ENCODE assay signal across 38 cellular contexts in the genomic region with DNA sequence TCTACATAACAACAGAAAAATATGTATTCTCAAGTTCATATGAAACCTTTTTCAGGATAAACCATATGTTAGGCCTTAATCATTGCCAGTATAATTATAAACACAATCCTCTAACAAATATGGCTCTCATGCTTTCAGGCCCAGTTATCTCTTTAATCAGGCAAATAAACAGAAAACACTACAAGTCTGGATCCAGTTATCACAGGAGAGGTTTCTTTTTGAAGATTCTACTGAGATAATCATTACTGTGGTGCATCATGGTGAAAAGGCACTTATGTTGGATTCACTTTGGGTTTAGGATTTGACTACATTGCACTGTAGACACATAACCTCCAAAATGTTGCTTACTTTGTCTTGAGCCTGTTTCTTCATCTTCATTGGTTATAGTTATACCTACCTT. TPM values are rescaled to one million over a fixed set of nuclear protein-coding genes. Genes with fewer than 3 reads are reported as not detected.
"Had no signal": no experiment of that assay in that cellular context is flagged by ENCODE, and none has a peak within 500 bp of the region (broad histone marks: within the 10 kb centered on the region; RNA-seq: fewer than 3 reads in every experiment).

No MANE protein-coding gene starts in this region.

- H3K4me1 ChIP-seq: esophagus muscularis mucosa, foreskin keratinocyte, gastroesophageal sphincter, left lung, psoas muscle, sigmoid colon, testis, tibial artery had no signal

- H3K4me2 ChIP-seq: hepatocyte had no signal

- H3K9me3 Mint-ChIP-seq: nephron progenitor cell had no signal

- H3K9me3 ChIP-seq: esophagus muscularis mucosa, gastroesophageal sphincter, heart left ventricle, left lung, ovary, psoas muscle, sigmoid colon, testis, tibial artery had no signal

- H3K27me3 ChIP-seq: esophagus muscularis mucosa, foreskin keratinocyte, gastroesophageal sphincter, heart left ventricle, hepatocyte, left lung, ovary, sigmoid colon, testis, tibial artery had no signal

- DNase-seq: dermis blood vessel endothelial cell; effector memory CD4-positive, alpha-beta T cell; foreskin keratinocyte; heart left ventricle; left cardiac atrium; left lung; mesendoderm; midbrain; naive thymus-derived CD8-positive, alpha-beta T cell; nephron progenitor cell; nucleus accumbens; ovary; posterior cingulate gyrus; psoas muscle; right cardiac atrium; sigmoid colon; stimulated activated CD4-positive, alpha-beta T cell treated with anti-CD3 and anti-CD28 coated beads, Interleukin-2, amount 100 ng/mL, for 24 hours; stimulated activated CD4-positive, alpha-beta T cell treated with anti-CD3 and anti-CD28 coated beads, Interleukin-4, amount 100 ng/mL, for 24 hours; stimulated activated naive CD8-positive, alpha-beta T cell treated with anti-CD3 and anti-CD28 coated beads, Interleukin-15, Interleukin-2, amounts not matched to agents 100 U/mL and 50 U/mL, for 24 hours; substantia nigra; testis; tibial artery had no signal

- FAIRE-seq: colon, endothelial cell of umbilical vein had no signal

- H3K79me2 ChIP-seq: hepatocyte had no signal

- H3K27ac Mint-ChIP-seq: nephron progenitor cell; stimulated activated effector memory CD8-positive, alpha-beta T cell treated with anti-CD3 and anti-CD28 coated beads, Interleukin-12 subunit alpha, Interleukin-12 subunit beta, amount 100 ng/mL, for 72 hours; type B pancreatic cell had no signal

- H3K4me3 ChIP-seq: esophagus muscularis mucosa, gastroesophageal sphincter, heart left ventricle, hepatocyte, left lung, ovary, psoas muscle, sigmoid colon, testis, tibial artery had no signal

- H3K36me3 ChIP-seq: esophagus muscularis mucosa, gastroesophageal sphincter, heart left ventricle, left lung, ovary, sigmoid colon, tibial artery had no signal

- H3K27me3 Mint-ChIP-seq: naive thymus-derived CD8-positive, alpha-beta T cell; type B pancreatic cell had no signal

- H3K27ac ChIP-seq: esophagus muscularis mucosa, foreskin keratinocyte, gastroesophageal sphincter, hepatocyte, left lung, ovary, psoas muscle, sigmoid colon, testis, tibial artery had no signal

- ATAC-seq: foreskin keratinocyte; gastroesophageal sphincter; heart left ventricle; left cardiac atrium; left lung; naive thymus-derived CD8-positive, alpha-beta T cell; psoas muscle; right cardiac atrium; stimulated activated effector memory CD8-positive, alpha-beta T cell treated with anti-CD3 and anti-CD28 coated beads, Interleukin-12 subunit alpha, Interleukin-12 subunit beta, amount 100 ng/mL, for 72 hours; stimulated activated naive CD8-positive, alpha-beta T cell treated with anti-CD3 and anti-CD28 coated beads, Interleukin-15, Interleukin-2, amounts not matched to agents 100 U/mL and 50 U/mL, for 24 hours had no signal

- H2AFZ ChIP-seq: hepatocyte had no signal

- H3K4me1 Mint-ChIP-seq: nephron progenitor cell had no signal

- H3K4me3 Mint-ChIP-seq: naive thymus-derived CD8-positive, alpha-beta T cell; nephron progenitor cell; stimulated activated effector memory CD8-positive, alpha-beta T cell treated with anti-CD3 and anti-CD28 coated beads, Interleukin-12 subunit alpha, Interleukin-12 subunit beta, amount 100 ng/mL, for 72 hours; type B pancreatic cell had no signal

- H3K36me3 Mint-ChIP-seq: stimulated activated effector memory CD8-positive, alpha-beta T cell treated with anti-CD3 and anti-CD28 coated beads, Interleukin-12 subunit alpha, Interleukin-12 subunit beta, amount 100 ng/mL, for 72 hours; type B pancreatic cell had no signal

RNA-seq across cellular contexts. Expression of gene ATP6V1G3, which starts 8.4 kb away (rescaled TPM):
- total RNA-seq: endothelial cell of umbilical vein; epithelial cell of proximal tubule; esophagus muscularis mucosa; fibroblast of lung; foreskin keratinocyte; gastroesophageal sphincter; heart left ventricle; hepatocyte; kidney epithelial cell; left cardiac atrium; left lung; lower leg skin; lung microvascular endothelial cell; mucosa of gallbladder; naive thymus-derived CD8-positive, alpha-beta T cell; ovary; psoas muscle; renal cortical epithelial cell; right cardiac atrium; sigmoid colon; skeletal muscle tissue; testis; urinary bladder had no signal
- polyA plus RNA-seq: endothelial cell of umbilical vein; fibroblast of lung; foreskin keratinocyte; heart left ventricle; hepatocyte; naive thymus-derived CD8-positive, alpha-beta T cell; ovary; psoas muscle; right cardiac atrium; sigmoid colon; urinary bladder had no signal
